ENCODE assay signal across 8 cellular contexts in genomic region chr10:122709971-122710370, GRCh38. TPM values are rescaled to one million over a fixed set of nuclear protein-coding genes. Genes with fewer than 3 reads are reported as not detected.
"Had no signal": no experiment of that assay in that cellular context is flagged by ENCODE, and none has a peak within 500 bp of the region (broad histone marks: within the 10 kb centered on the region; RNA-seq: fewer than 3 reads in every experiment).

No MANE protein-coding gene starts in this region.

- H3K4me3 ChIP-seq: HAP-1, K562 had no signal

- ATAC-seq: HCT116, K562 had no signal

- H3K36me3 ChIP-seq: HAP-1 had no signal

- DNase-seq: GOT3, H7, IMR-90 had no signal

- H3K9me3 ChIP-seq: HAP-1 had no signal

- H3K4me1 ChIP-seq: HAP-1 had no signal

RNA-seq across cellular contexts. Expression of gene C10orf120, which starts 10.3 kb away (rescaled TPM):
- total RNA-seq: H4, H7, HT-29, IMR-90, K562 had no signal
- polyA plus RNA-seq: IMR-90, K562 had no signal
